In genomic region chr22:30572840-30573593, GRCh38 we compare ENCODE assay signal across 12 cellular contexts. TPM values are rescaled to one million over a fixed set of nuclear protein-coding genes. Genes with fewer than 3 reads are reported as not detected.
DNase-seq lines count a peak whose midpoint lies in the region; ATAC-seq and TF ChIP-seq lines count a peak whose summit lies in the region.
"Had no signal": no experiment of that assay in that cellular context is flagged by ENCODE, and none has a peak within 500 bp of the region (broad histone marks: within the 10 kb centered on the region; RNA-seq: fewer than 3 reads in every experiment).

No MANE protein-coding gene starts in this region.

- peaks cover 4% of the 10 kb centered on the region for H3K27me3 Mint-ChIP-seq in chondrocyte (ENCODE audit: low read depth)

- TF ChIP-seq CTCF in HEK293 (tag by site-specific recombination; IDR thresholded peaks at IDR 0.05) (no peak), body of pancreas (IDR thresholded peaks at IDR 0.05) (no peak), chondrocyte (IDR thresholded peaks at IDR 0.05) (no peak), BE2C (IDR thresholded peaks at IDR 0.05; ENCODE audit: low read depth, low read length) (no peak), ascending aorta (IDR thresholded peaks at IDR 0.05) (no peak)

- CTCF ChIA-PET in HEK293 (lab: Yijun Ruan, JAX), result interaction anchor here (0.5 to 1.7 kb wide), 4 partner anchors 14 to 139 kb away, joined by 3 to 5 read pairs (median 4); partner anchors contain the start of gene SLC35E4

- H3K4me3 ChIP-seq in HEK293 (ENCODE audit: low read depth, low read length) (no peak overlapping the region), body of pancreas (no peak overlapping the region), skeletal muscle tissue (ENCODE audit: low read length in 3 of 3) (peak overlapping the region in 1 of 3 donors; percentile 29), BE2C (ENCODE audit: low read depth, low read length) (no peak overlapping the region), ascending aorta (no peak overlapping the region)
- H3K4me3 ChIP-seq: adrenal gland, thoracic aorta had no signal

- H3K36me3 ChIP-seq in HEK293 (ENCODE audit: control insufficient read depth in 2 of 2, insufficient read depth in 1 of 2, low read length in 2 of 2), result peaks cover 8 to 32% of the 10 kb centered on the region in 2 experiments
- peaks cover 4 to 6% of the 10 kb centered on the region in 2 donors for H3K36me3 ChIP-seq in body of pancreas (replicated peaks in 1 of 2; ENCODE audit: insufficient read depth in 1 of 2, low read depth in 2 of 2)
- H3K36me3 ChIP-seq in skeletal muscle tissue (ENCODE audit: control insufficient read depth in 3 of 3, insufficient read depth in 3 of 3, low read length in 3 of 3), result peaks cover 21 to 27% (median 26%) of the 10 kb centered on the region in 3 donors
- peaks cover 25% of the 10 kb centered on the region for H3K36me3 ChIP-seq in BE2C
- peaks cover 24% of the 10 kb centered on the region in 2 donors for H3K36me3 ChIP-seq in ascending aorta

- H3K27me3 ChIP-seq in body of pancreas (no peaks in the 10 kb centered on the region), skeletal muscle tissue (ENCODE audit: control insufficient read depth in 3 of 3, insufficient read depth in 3 of 3, low read length in 3 of 3) (no peaks in the 10 kb centered on the region), BE2C (no peaks in the 10 kb centered on the region), ascending aorta (no peaks in the 10 kb centered on the region)
- H3K27me3 ChIP-seq: adrenal gland had no signal

- no peak for TF ChIP-seq POLR2A in body of pancreas (IDR thresholded peaks at IDR 0.05)

- H3K27ac ChIP-seq in HEK293 (ENCODE audit: extremely low read depth, low read depth, low read length) (no peak overlapping the region), body of pancreas (peak overlapping the region; percentile 71 to 84 (median 82)), skeletal muscle tissue (ENCODE audit: low read depth, low read length) (no peak overlapping the region), ascending aorta (peak overlapping the region in 1 of 2 donors; percentile 75)
- H3K27ac ChIP-seq: adrenal gland had no signal

- peak overlapping the region in 2 of 3 donors; percentile 40 to 51 for H3K9ac ChIP-seq in skeletal muscle tissue (ENCODE audit: low read depth in 1 of 3, low read length in 3 of 3)

- H3K4me3 Mint-ChIP-seq in chondrocyte (ENCODE audit: unreplicated experiment), result no peak overlapping the region

- intact Hi-C loops in body of pancreas (cut with DNase I), result no loop called here
- intact Hi-C loops in ascending aorta (cut with DNase I), result no loop called here

- POLR2A ChIA-PET in HEK293 (lab: Yijun Ruan, JAX), result interaction anchor here (1.4 kb wide), 1 partner anchor 10 kb away, joined by 3 read pairs; no protein-coding TSS in a partner anchor

- H3K9me3 ChIP-seq in HEK293 (ENCODE audit: control insufficient read depth, insufficient read depth, low read depth, low read length) (no peaks in the 10 kb centered on the region), body of pancreas (no peaks in the 10 kb centered on the region), skeletal muscle tissue (ENCODE audit: control insufficient read depth in 3 of 3, low read length in 3 of 3) (no peaks in the 10 kb centered on the region), BE2C (no peaks in the 10 kb centered on the region), ascending aorta (no peaks in the 10 kb centered on the region)
- H3K9me3 ChIP-seq: adrenal gland, thoracic aorta had no signal

- H3K9me3 Mint-ChIP-seq in chondrocyte (ENCODE audit: low read depth), result no peaks in the 10 kb centered on the region

- peaks cover 17% of the 10 kb centered on the region for H3K36me3 Mint-ChIP-seq in chondrocyte (ENCODE audit: low read depth)

- H3K27ac Mint-ChIP-seq in chondrocyte (ENCODE audit: unreplicated experiment), result no peak overlapping the region

- H3K4me1 ChIP-seq in HEK293 (ENCODE audit: control insufficient read depth, insufficient read depth, low read length) (no peaks in the 10 kb centered on the region; the same call in 1 of the 2 replicates), body of pancreas (peaks cover 43% of the 10 kb centered on the region), skeletal muscle tissue (ENCODE audit: control insufficient read depth in 3 of 3, insufficient read depth in 3 of 3, low read length in 3 of 3) (peaks cover 19 to 25% (median 24%) of the 10 kb centered on the region in 3 donors), BE2C (peaks cover 16% of the 10 kb centered on the region), ascending aorta (peaks cover 4 to 11% of the 10 kb centered on the region in 2 donors)

- WGBS in body of pancreas, 2 donors, result 22 to 35% methylated on average over 8 to 12 of the region's 12 CpGs

- ATAC-seq in body of pancreas, result no peak
- ATAC-seq in left lobe of liver, result peak; percentile 57
- no peak for ATAC-seq in HG02884 (IDR thresholded peaks at IDR 0.05; ENCODE audit: unreplicated experiment)
- ATAC-seq: activated CD4-positive, CD25-positive, alpha-beta regulatory T cell treated with anti-CD3 and anti-CD28 coated beads, Interleukin-2, amount 50 U/mL, for 24 hours had no signal

- H3K4me1 Mint-ChIP-seq in chondrocyte (ENCODE audit: low read depth), result peaks cover 18% of the 10 kb centered on the region

- DNase-seq in body of pancreas, result peak in 3 of 4 donors; percentile 40 to 54 (median 45)
- no peak for DNase-seq in left lobe of liver (ENCODE audit: low spot score)
- no peak for DNase-seq in chondrocyte (ENCODE audit: low spot score)
- DNase-seq in BE2C, result no peak
- DNase-seq in ascending aorta (ENCODE audit: low spot score in 2 of 2), result no peak
- DNase-seq: activated T-cell treated with anti-CD3 and anti-CD28 coated beads for 4 hours, adrenal gland had no signal

TF ChIP-seq in HEK293, 187 proteins besides CTCF, POLR2A, EP300 and RAD21:
- TF ChIP-seq ZNF426 (tag by site-specific recombination; IDR thresholded peaks at IDR 0.05) (no peak), ZNF121 (tag by site-specific recombination; IDR thresholded peaks at IDR 0.05) (peak; percentile 29; the same call in 1 of the 2 replicates), ZNF768 (tag by site-specific recombination; IDR thresholded peaks at IDR 0.05) (0 out of 2 replicates have a peak, but pooled peaks have one; percentile 13), ZBTB21 (tag by site-specific recombination; IDR thresholded peaks at IDR 0.05) (no peak)
TF ChIP-seq in HEK293: peak in this region for 2.

RNA-seq across cellular contexts. Expression of gene GAL3ST1, which starts 1.4 kb away (rescaled TPM):
- total RNA-seq in body of pancreas (10 to 100 TPM in 1 of 2 donors, 1 to 10 TPM in 1; 3.4 to 13.8 TPM), left lobe of liver (1.4 TPM), skeletal muscle tissue (2.6 TPM), chondrocyte (0.82 to 3.9 TPM (median 2.8 TPM) in 3 replicates), ascending aorta (not detected)
- not detected for polyA plus RNA-seq in BE2C (2012; ENCODE audit: insufficient read depth, insufficient read length, low read depth)

RNA-seq across cellular contexts. Expression of gene PES1, which starts 18.7 kb away (rescaled TPM):
- 10 to 100 TPM; 45.5 to 50.1 TPM for total RNA-seq in body of pancreas
- total RNA-seq in left lobe of liver, result 22.4 TPM
- total RNA-seq in skeletal muscle tissue, result 43.3 TPM
- total RNA-seq in chondrocyte, result 53.6 to 61.7 TPM (median 56.4 TPM) in 3 replicates
- 446 TPM for polyA plus RNA-seq in BE2C (2012; ENCODE audit: insufficient read depth, insufficient read length, low read depth)
- total RNA-seq in ascending aorta, result 24.7 TPM

RNA-seq across cellular contexts. Expression of gene SEC14L6, which starts 26.5 kb away (rescaled TPM):
- total RNA-seq in body of pancreas, result 1 to 10 TPM in 1 of 2 donors, under 1 TPM in 1; 0.99 to 2.1 TPM
- 0.08 TPM for total RNA-seq in left lobe of liver
- total RNA-seq in skeletal muscle tissue, result not detected
- 0.77 to 2.0 TPM (median 1.2 TPM) in 3 replicates for total RNA-seq in chondrocyte
- polyA plus RNA-seq in BE2C (2012; ENCODE audit: insufficient read depth, insufficient read length, low read depth), result not detected
- total RNA-seq in ascending aorta, result not detected

RNA-seq across cellular contexts. Expression of gene TCN2, which starts 34.0 kb away (rescaled TPM):
- 10 to 100 TPM; 14.8 to 16.3 TPM for total RNA-seq in body of pancreas
- 12.3 TPM for total RNA-seq in left lobe of liver
- total RNA-seq in skeletal muscle tissue, result 5.2 TPM
- total RNA-seq in chondrocyte, result 10.4 to 14.9 TPM (median 11.5 TPM) in 3 replicates
- polyA plus RNA-seq in BE2C (2012; ENCODE audit: insufficient read depth, insufficient read length, low read depth), result 2.5 TPM
- total RNA-seq in ascending aorta, result 56.8 TPM

Comparison
In these comparisons a context has a peak if more than half of its experiments do, and no peak if none do; other contexts are left out.
1. H3K27ac ChIP-seq: peak in body of pancreas (4 of 4); none in HEK293 (single experiment) and skeletal muscle tissue (single experiment).
2. DNase-seq: peak in body of pancreas (3 of 4); none in left lobe of liver (single experiment), chondrocyte (single experiment), BE2C (single experiment) and ascending aorta (0 of 2).